Comparison of ENCODE assay signal across 17 cellular contexts in genomic region chr4:40699648-40700047, GRCh38. TPM values are rescaled to one million over a fixed set of nuclear protein-coding genes. Genes with fewer than 3 reads are reported as not detected.
DNase-seq lines count a peak whose midpoint lies in the region; ATAC-seq and TF ChIP-seq lines count a peak whose summit lies in the region.
"Had no signal": no experiment of that assay in that cellular context is flagged by ENCODE, and none has a peak within 500 bp of the region (broad histone marks: within the 10 kb centered on the region; RNA-seq: fewer than 3 reads in every experiment).

No MANE protein-coding gene starts in this region.

- H3K4me3 ChIP-seq in PC-9 (no peak overlapping the region), fibroblast of mammary gland (ENCODE audit: control insufficient read depth, low read depth, low read length) (no peak overlapping the region), suprapubic skin (no peak overlapping the region)
- H3K4me3 ChIP-seq: breast epithelium had no signal

- POLR2A ChIA-PET in PC-9 (lab: Charles Lee; ENCODE audit: unreplicated experiment), result interaction anchor here (0.7 kb wide), 1 partner anchor 31 kb away, joined by 3 read pairs; no protein-coding TSS in a partner anchor

- H3F3A ChIP-seq in PC-9 (ENCODE audit: insufficient read depth, low read depth), result peaks cover 45% of the 10 kb centered on the region

- H3K9me3 ChIP-seq in PC-9 (ENCODE audit: insufficient read depth, low read depth) (no peaks in the 10 kb centered on the region), suprapubic skin (no peaks in the 10 kb centered on the region)
- H3K9me3 ChIP-seq: breast epithelium had no signal

- BruUV-seq in PC-9 (replicated peaks; lab: Mats Ljungman, UMichigan), result no TSS peak

- no peak overlapping the region for H2AFZ ChIP-seq in PC-9

- H3K36me3 ChIP-seq in PC-9 (ENCODE audit: low read depth), result no peaks in the 10 kb centered on the region
- no peaks in the 10 kb centered on the region for H3K36me3 ChIP-seq in suprapubic skin
- H3K36me3 ChIP-seq: breast epithelium, WERI-Rb-1 had no signal

- DNase-seq in A172 (ENCODE audit: low spot score) (peak; percentile 67), Daoy (ENCODE audit: low read depth) (peak; percentile 20), PC-9 (peak in 1 of 2 experiments; percentile 66), fibroblast of mammary gland (ENCODE audit: low read depth) (peak; percentile 72), NCI-H1417 (lab: John Stamatoyannopoulos, UW) (no peak), suprapubic skin (ENCODE audit: low spot score in 2 of 2) (no peak), occipital lobe (lab: John Stamatoyannopoulos, UW) (no peak)
- DNase-seq: DND-41; effector memory CD8-positive, alpha-beta T cell; head of caudate nucleus; NCI-H2171; stimulated activated CD4-positive, alpha-beta T cell treated with anti-CD3 and anti-CD28 coated beads, Interleukin-2, amount 100 ng/mL, for 48 hours; WERI-Rb-1 had no signal

- WGBS in suprapubic skin, result 90% methylated on average over 5 of the region's 5 CpGs

- H3K9me2 ChIP-seq in PC-9 (ENCODE audit: insufficient read depth), result no peaks in the 10 kb centered on the region

- H3K79me2 ChIP-seq in PC-9 (ENCODE audit: low read depth), result no peaks in the 10 kb centered on the region

- no peak for TF ChIP-seq CTCF in PC-9 (conservative IDR thresholded peaks at IDR 0.05)
- no peak for TF ChIP-seq CTCF in fibroblast of mammary gland (conservative IDR thresholded peaks at IDR 0.05; ENCODE audit: control insufficient read depth, insufficient read depth, low read depth, low read length)
- TF ChIP-seq CTCF in suprapubic skin (IDR thresholded peaks at IDR 0.05), result no peak

- intact Hi-C loops in PC-9 (cut with micrococcal nuclease; ENCODE audit: unreplicated experiment), result no loop called here

- TF ChIP-seq EP300 in suprapubic skin (IDR thresholded peaks at IDR 0.05), result no peak

- no peak overlapping the region for H3K4me2 ChIP-seq in PC-9

- peaks cover 77% of the 10 kb centered on the region for H3K4me1 ChIP-seq in PC-9 (replicated peaks; ENCODE audit: insufficient read depth)
- H3K4me1 ChIP-seq in suprapubic skin, result peaks cover 7% of the 10 kb centered on the region
- H3K4me1 ChIP-seq: breast epithelium had no signal

- H3K27ac ChIP-seq in PC-9 (peak overlapping the region; percentile 43), suprapubic skin (no peak overlapping the region)
- H3K27ac ChIP-seq: breast epithelium, C4-2B, WERI-Rb-1 had no signal

- CTCF ChIA-PET in PC-9 (lab: Charles Lee), result no interaction called here

- no peaks in the 10 kb centered on the region for H4K20me1 ChIP-seq in PC-9 (ENCODE audit: insufficient read depth)

- H3K27me3 ChIP-seq in PC-9 (ENCODE audit: insufficient read depth, low read depth), result no peaks in the 10 kb centered on the region
- H3K27me3 ChIP-seq in suprapubic skin, result no peaks in the 10 kb centered on the region
- H3K27me3 ChIP-seq: breast epithelium had no signal

- TF ChIP-seq POLR2A in suprapubic skin (IDR thresholded peaks at IDR 0.05), result no peak

- no peak for ATAC-seq in GM21360 (IDR thresholded peaks at IDR 0.05; ENCODE audit: unreplicated experiment)
- ATAC-seq: effector memory CD8-positive, alpha-beta T cell; stimulated activated memory B cell treated with anti-CD40 and anti-IgM and Interleukin-4, amounts not matched to agents 10 μg/mL and 1 μg/mL and 100 μg/mL, for 72 hours had no signal

RNA-seq across cellular contexts. Expression of gene NSUN7, which starts 50.1 kb away (rescaled TPM):
- 1.2 and 2.1 TPM in 2 replicates for total RNA-seq in A172 (2014; rRNA removed; shearing (Covaris generic))
- 0.51 and 3.0 TPM in 2 replicates for total RNA-seq in Daoy (2014; rRNA removed; shearing (Covaris generic))
- total RNA-seq in PC-9 (2021), result 16.8 and 18.5 TPM in 2 replicates
- total RNA-seq in suprapubic skin, result 10 to 100 TPM in 1 of 4 donors, 1 to 10 TPM in 3; 1.3 to 13.4 (median 3.4) TPM
- total RNA-seq in occipital lobe, result 4.4 TPM

Comparison
In these comparisons a context has a peak if more than half of its experiments do, and no peak if none do; other contexts are left out.
1. DNase-seq: peak in A172 (single experiment), Daoy (single experiment) and fibroblast of mammary gland (single experiment); none in NCI-H1417 (0 of 3), suprapubic skin (0 of 2) and occipital lobe (single experiment).